In the genomic region with DNA sequence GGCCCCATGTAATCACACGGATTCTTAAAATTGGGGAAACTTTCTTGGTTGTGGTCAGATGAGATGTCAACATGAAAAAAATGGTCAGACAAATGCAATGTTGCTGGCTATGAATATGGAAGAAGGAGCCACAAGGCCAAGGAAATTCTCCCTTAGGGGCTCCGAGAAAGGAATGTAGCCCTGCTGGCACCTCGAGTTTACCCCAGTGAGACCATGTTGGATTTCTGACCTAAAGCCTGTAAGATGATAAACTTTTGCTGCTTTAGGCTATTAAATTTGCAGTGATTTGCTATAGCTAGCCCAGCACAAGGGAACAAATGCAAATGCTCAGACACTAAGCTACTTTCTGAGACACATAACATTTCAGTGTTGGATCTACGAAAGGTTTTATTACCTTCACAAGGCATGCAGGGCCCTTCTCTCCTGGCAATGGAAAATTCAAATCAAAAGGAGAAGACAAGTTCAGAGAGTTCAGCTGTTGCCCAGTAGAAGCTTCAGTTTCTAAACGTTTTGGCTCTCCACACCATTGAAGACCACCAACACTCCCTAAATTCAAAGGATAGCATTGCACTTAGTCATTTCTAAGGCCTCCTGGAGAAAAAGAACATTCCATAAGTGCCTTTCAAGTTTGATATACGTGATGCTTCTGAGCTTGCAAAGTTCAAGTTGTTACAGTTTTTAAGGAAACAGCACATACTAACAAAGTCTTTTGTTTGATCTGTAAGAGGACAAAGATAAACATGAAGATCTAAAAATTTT, we compare ENCODE assay signal across 16 cellular contexts. TPM values are rescaled to one million over a fixed set of nuclear protein-coding genes. Genes with fewer than 3 reads are reported as not detected.
A peak's percentile ranks its signal among the peaks of the same experiment; 100 is the strongest.
DNase-seq lines count a peak whose midpoint lies in the region; ATAC-seq, FAIRE-seq and TF ChIP-seq lines count a peak whose summit lies in the region.
"Had no signal": no experiment of that assay in that cellular context is flagged by ENCODE, and none has a peak within 500 bp of the region (broad histone marks: within the 10 kb centered on the region; RNA-seq: fewer than 3 reads in every experiment).

No MANE protein-coding gene starts in this region.

- no peaks in the 10 kb centered on the region for H3K9me2 ChIP-seq in Karpas-422 (replicated peaks; ENCODE audit: insufficient read depth, low read length)

- TF ChIP-seq CTCF in fibroblast of the aortic adventitia (IDR thresholded peaks at IDR 0.05; ENCODE audit: insufficient read depth, low read length) (no peak), left ventricle myocardium inferior (IDR thresholded peaks at IDR 0.05; ENCODE audit: borderline replicate concordance) (no peak)

- H3K9ac ChIP-seq in Karpas-422 (ENCODE audit: low read length) = no peak overlapping the region

- no peak overlapping the region for H3K4me2 ChIP-seq in Karpas-422 (ENCODE audit: low read depth, low read length, poor library complexity, severe bottlenecking)

- peak; percentile 84 for FAIRE-seq in G401.6 (lab: Jason Lieb, UNC)
- FAIRE-seq: GM12878 had no signal

- H3K4me1 ChIP-seq in SJCRH30 (peaks cover 22% of the 10 kb centered on the region), left ventricle myocardium inferior (peaks cover 7% of the 10 kb centered on the region), Karpas-422 (ENCODE audit: low read length) (0 out of 2 replicates have a peak, but pooled peaks cover 4% of the 10 kb centered on the region)

- no peak overlapping the region for H2AFZ ChIP-seq in Karpas-422 (ENCODE audit: low read length)

- no peaks in the 10 kb centered on the region for H4K20me1 ChIP-seq in Karpas-422 (ENCODE audit: insufficient read depth, low read depth, low read length)

- H3K9me3 ChIP-seq in SJCRH30 (replicated peaks) (no peaks in the 10 kb centered on the region), left ventricle myocardium inferior (replicated peaks) (no peaks in the 10 kb centered on the region), Karpas-422 (ENCODE audit: low read length) (no peaks in the 10 kb centered on the region)

- H3K27ac ChIP-seq in SJCRH30 (peak overlapping the region; percentile 72), left ventricle myocardium inferior (replicated peaks) (no peak overlapping the region), Karpas-422 (ENCODE audit: low read length) (no peak overlapping the region)

- H3K36me3 ChIP-seq in SJCRH30 (peaks cover 83% of the 10 kb centered on the region), left ventricle myocardium inferior (peaks cover 95% of the 10 kb centered on the region), Karpas-422 (ENCODE audit: insufficient read depth, low read length) (peaks cover 70% of the 10 kb centered on the region; the same call in 1 of the 2 replicates)

- no peaks in the 10 kb centered on the region for H3K27me3 ChIP-seq in SJCRH30
- H3K27me3 ChIP-seq in left ventricle myocardium inferior (ENCODE audit: low read depth) = no peaks in the 10 kb centered on the region
- no peaks in the 10 kb centered on the region for H3K27me3 ChIP-seq in Karpas-422 (ENCODE audit: low read length)

- no peak overlapping the region for H3K4me3 ChIP-seq in SJCRH30
- H3K4me3 ChIP-seq in fibroblast of the aortic adventitia (ENCODE audit: low read depth, low read length) = no peak overlapping the region
- no peak overlapping the region for H3K4me3 ChIP-seq in left ventricle myocardium inferior
- no peak overlapping the region for H3K4me3 ChIP-seq in Karpas-422 (ENCODE audit: low read length)
- H3K4me3 ChIP-seq: GM12878 had no signal

- peak; percentile 13 for DNase-seq in SJCRH30
- peak; percentile 68 for DNase-seq in fibroblast of the aortic adventitia (ENCODE audit: low read depth)
- peak; percentile 88 for DNase-seq in renal cortical epithelial cell (ENCODE audit: low read depth)
- DNase-seq in left ventricle myocardium inferior = no peak
- no peak for DNase-seq in activated gamma-delta T cell treated with Interleukin-2 at 50 U/mL for 16 hours
- no peak for DNase-seq in Karpas-422
- DNase-seq: activated CD4-positive, alpha-beta T cell treated with anti-CD3 and anti-CD28 coated beads for 48 hours; Calu3; midbrain; NCI-H187 treated with DMSO at 0.1 percent for 48 hours; NK-92 treated with Interleukin-12 subunit alpha and Interleukin-12 subunit beta, amount 100 ng/mL, for 24 hours; substantia nigra had no signal

- intact Hi-C loops in left ventricle myocardium inferior (cut with micrococcal nuclease) = no loop called here

- ATAC-seq in GM21515 (IDR thresholded peaks at IDR 0.05; ENCODE audit: unreplicated experiment) = no peak
- ATAC-seq: GM12878, HCT116 had no signal

- H3K79me2 ChIP-seq in Karpas-422 (ENCODE audit: low read length) = peaks cover 21% of the 10 kb centered on the region

RNA-seq across cellular contexts. Expression of gene MCMBP, which starts 23.4 kb away (rescaled TPM):
- total RNA-seq in SJCRH30 (2014; rRNA removed; shearing (Covaris generic)) = 91.2 and 95.3 TPM in 2 replicates
- total RNA-seq in fibroblast of the aortic adventitia (ENCODE audit: low replicate concordance) (31.4 and 74.3 TPM in 2 replicates), renal cortical epithelial cell (52.3 and 55.3 TPM in 2 replicates), left ventricle myocardium inferior (24.5 TPM)
- total RNA-seq in Karpas-422 (2014; rRNA removed; shearing (Covaris generic); ENCODE audit: low replicate concordance) = 25.8 and 38.2 TPM in 2 replicates

RNA-seq across cellular contexts. Expression of gene SEC23IP, which starts 43.3 kb away (rescaled TPM):
- 46.7 and 55.5 TPM in 2 replicates for total RNA-seq in SJCRH30 (2014; rRNA removed; shearing (Covaris generic))
- total RNA-seq in fibroblast of the aortic adventitia (ENCODE audit: low replicate concordance) = 51.2 and 119 TPM in 2 replicates
- total RNA-seq in renal cortical epithelial cell = 14.2 and 53.8 TPM in 2 replicates
- 27.9 TPM for total RNA-seq in left ventricle myocardium inferior
- total RNA-seq in Karpas-422 (2014; rRNA removed; shearing (Covaris generic); ENCODE audit: low replicate concordance) = 32.0 and 33.2 TPM in 2 replicates

Comparison
In these comparisons a context has a peak if more than half of its experiments do, and no peak if none do; other contexts are left out.
1. DNase-seq: peak in SJCRH30 (2 of 2), fibroblast of the aortic adventitia (single experiment) and renal cortical epithelial cell (single experiment); none in left ventricle myocardium inferior (single experiment), activated gamma-delta T cell treated with Interleukin-2 at 50 U/mL for 16 hours (single experiment) and Karpas-422 (single experiment).